Comparison of ENCODE assay signal across 1 cellular context in the genomic region with DNA sequence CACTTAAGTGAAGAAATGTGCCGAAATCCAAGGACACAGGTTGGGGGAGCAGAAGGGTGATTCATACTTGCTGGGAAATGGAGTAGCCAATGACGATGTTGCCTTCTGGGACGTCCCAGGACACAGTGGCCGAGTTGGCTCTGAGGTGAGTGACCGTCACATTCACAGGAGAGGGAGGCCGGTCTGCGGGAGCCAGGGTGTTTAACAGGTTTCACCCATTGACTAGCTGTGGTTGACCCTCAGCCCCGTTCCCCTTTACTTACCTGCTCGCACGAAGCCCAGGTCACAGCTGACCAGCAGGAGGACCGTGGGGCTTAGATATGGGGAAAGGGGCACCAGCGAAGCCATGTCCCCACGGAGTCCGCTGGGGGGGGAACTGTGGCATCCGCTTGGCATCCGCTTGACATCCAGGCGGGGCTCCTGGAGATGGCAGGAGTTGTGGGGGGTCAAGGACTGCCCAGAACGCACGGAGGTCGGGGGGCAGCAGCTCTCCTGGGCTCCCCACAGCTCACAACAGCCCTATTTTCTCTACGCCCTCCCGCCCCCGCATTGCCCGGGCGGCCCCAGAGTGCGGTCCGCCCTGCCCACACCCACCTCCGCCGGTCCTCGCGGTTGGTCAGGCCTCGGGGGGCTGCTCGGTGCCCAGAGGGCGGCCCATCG.
TF ChIP-seq lines count a peak whose summit lies in the region.

No MANE protein-coding gene starts in this region.

TF ChIP-seq in IMR-90, 13 proteins besides CTCF, POLR2A, EP300 and RAD21:
- no peak for TF ChIP-seq FOS (IDR thresholded peaks at IDR 0.05; ENCODE audit: low read depth, low read length)
- TF ChIP-seq, protein P1, sequence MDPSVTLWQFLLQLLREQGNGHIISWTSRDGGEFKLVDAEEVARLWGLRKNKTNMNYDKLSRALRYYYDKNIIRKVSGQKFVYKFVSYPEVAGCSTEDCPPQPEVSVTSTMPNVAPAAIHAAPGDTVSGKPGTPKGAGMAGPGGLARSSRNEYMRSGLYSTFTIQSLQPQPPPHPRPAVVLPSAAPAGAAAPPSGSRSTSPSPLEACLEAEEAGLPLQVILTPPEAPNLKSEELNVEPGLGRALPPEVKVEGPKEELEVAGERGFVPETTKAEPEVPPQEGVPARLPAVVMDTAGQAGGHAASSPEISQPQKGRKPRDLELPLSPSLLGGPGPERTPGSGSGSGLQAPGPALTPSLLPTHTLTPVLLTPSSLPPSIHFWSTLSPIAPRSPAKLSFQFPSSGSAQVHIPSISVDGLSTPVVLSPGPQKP (IDR thresholded peaks at IDR 0.05; ENCODE audit: borderline replicate concordance, low read depth, low read length), result no peak
- no peak for TF ChIP-seq MAZ (IDR thresholded peaks at IDR 0.05; ENCODE audit: borderline replicate concordance, low read depth, low read length)
- TF ChIP-seq CEBPB (IDR thresholded peaks at IDR 0.05; ENCODE audit: low read depth, low read length), result no peak
- TF ChIP-seq RFX5 (IDR thresholded peaks at IDR 0.05; ENCODE audit: low read depth, low read length), result no peak
- TF ChIP-seq CHD1 (IDR thresholded peaks at IDR 0.05; ENCODE audit: low read depth, low read length), result no peak
- TF ChIP-seq SMC3 (IDR thresholded peaks at IDR 0.05; ENCODE audit: low read depth, low read length), result no peak
- no peak for TF ChIP-seq BHLHE40 (IDR thresholded peaks at IDR 0.05; ENCODE audit: low read depth, low read length)
